In the genomic region with DNA sequence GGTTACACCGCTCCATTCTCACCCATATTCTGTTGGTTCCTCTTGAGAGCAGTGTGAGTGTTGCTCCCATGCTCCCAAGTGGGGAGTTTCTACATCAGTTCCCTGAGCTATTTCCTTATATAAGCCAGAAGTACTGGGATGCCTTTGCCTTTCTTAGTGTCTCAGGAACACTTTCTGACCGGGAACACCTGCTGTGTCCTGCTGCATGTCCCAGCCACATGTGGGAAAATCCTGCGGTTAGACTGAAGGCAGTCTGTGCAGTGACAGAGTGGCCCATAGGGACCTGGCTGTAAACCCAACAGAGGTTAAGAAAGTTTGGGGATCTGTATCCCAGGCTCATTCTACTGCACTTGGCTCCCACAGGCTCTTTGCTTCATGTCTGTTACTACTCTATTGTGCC, we compare ENCODE assay signal across 25 cellular contexts.
"Had no signal": no experiment of that assay in that cellular context is flagged by ENCODE, and none has a peak within 500 bp of the region (broad histone marks: within the 10 kb centered on the region; RNA-seq: fewer than 3 reads in every experiment).

No MANE protein-coding gene starts in this region.

- H3K4me3 Mint-ChIP-seq: effector memory CD8-positive, alpha-beta T cell; natural killer cell; neural crest cell; stimulated activated effector memory CD8-positive, alpha-beta T cell treated with anti-CD3 and anti-CD28 coated beads, Interleukin-12 subunit alpha, Interleukin-12 subunit beta, amount 100 ng/mL, for 72 hours had no signal

- H3K27ac ChIP-seq: epithelial cell of prostate, gastrocnemius medialis, neutrophil, parathyroid adenoma, right atrium auricular region, stomach, thyroid gland had no signal

- H3K9me3 ChIP-seq: gastrocnemius medialis, neutrophil, right atrium auricular region, stomach, thyroid gland had no signal

- H3K36me3 Mint-ChIP-seq: natural killer cell; stimulated activated effector memory CD8-positive, alpha-beta T cell treated with anti-CD3 and anti-CD28 coated beads, Interleukin-12 subunit alpha, Interleukin-12 subunit beta, amount 100 ng/mL, for 72 hours had no signal

- H3K79me2 ChIP-seq: parathyroid adenoma had no signal

- H3K4me1 Mint-ChIP-seq: natural killer cell; stimulated activated effector memory CD8-positive, alpha-beta T cell treated with anti-CD3 and anti-CD28 coated beads, Interleukin-12 subunit alpha, Interleukin-12 subunit beta, amount 100 ng/mL, for 72 hours had no signal

- H3K4me3 ChIP-seq: gastrocnemius medialis, right atrium auricular region, stomach, thyroid gland had no signal

- H3K36me3 ChIP-seq: gastrocnemius medialis, neutrophil, right atrium auricular region, stomach, thyroid gland had no signal

- H3K4me1 ChIP-seq: gastrocnemius medialis, parathyroid adenoma, right atrium auricular region, stomach, thyroid gland had no signal

- H3K9ac ChIP-seq: parathyroid adenoma had no signal

- H2AFZ ChIP-seq: parathyroid adenoma had no signal

- H3K27me3 ChIP-seq: gastrocnemius medialis, right atrium auricular region, thyroid gland had no signal

- H3K27ac Mint-ChIP-seq: effector memory CD8-positive, alpha-beta T cell; natural killer cell; progenitor cell of endocrine pancreas; stimulated activated effector memory CD8-positive, alpha-beta T cell treated with anti-CD3 and anti-CD28 coated beads, Interleukin-12 subunit alpha, Interleukin-12 subunit beta, amount 100 ng/mL, for 72 hours had no signal

- H3K9me3 Mint-ChIP-seq: effector memory CD8-positive, alpha-beta T cell; natural killer cell; neural crest cell; stimulated activated effector memory CD8-positive, alpha-beta T cell treated with anti-CD3 and anti-CD28 coated beads, Interleukin-12 subunit alpha, Interleukin-12 subunit beta, amount 100 ng/mL, for 72 hours had no signal

- ATAC-seq: effector memory CD8-positive, alpha-beta T cell; esophagus mucosa; left lobe of liver; natural killer cell; sciatic nerve; stimulated activated effector memory CD8-positive, alpha-beta T cell treated with anti-CD3 and anti-CD28 coated beads, Interleukin-12 subunit alpha, Interleukin-12 subunit beta, amount 100 ng/mL, for 72 hours had no signal

- DNase-seq: cortex of kidney; effector memory CD8-positive, alpha-beta T cell; foreskin fibroblast; gastrocnemius medialis; head of caudate nucleus; kidney; mesenchymal stem cell; midbrain; natural killer cell; stimulated activated CD4-positive, alpha-beta T cell treated with anti-CD3 and anti-CD28 coated beads, Interleukin-2, amount 100 ng/mL, for 24 hours; stimulated activated CD4-positive, alpha-beta T cell treated with anti-CD3 and anti-CD28 coated beads, Interleukin-4, amount 100 ng/mL, for 24 hours; stimulated activated naive CD4-positive, alpha-beta T cell treated with Interleukin-2 at 50 U/mL for 16 hours; stomach; thyroid gland; trophoblast cell had no signal
